In genomic region chr22:50250249-50250554, GRCh38 we compare ENCODE assay signal across 9 cellular contexts. TPM values are rescaled to one million over a fixed set of nuclear protein-coding genes. Genes with fewer than 3 reads are reported as not detected.
DNase-seq lines count a peak whose midpoint lies in the region; ATAC-seq, FAIRE-seq and TF ChIP-seq lines count a peak whose summit lies in the region.
"Had no signal": no experiment of that assay in that cellular context is flagged by ENCODE, and none has a peak within 500 bp of the region (broad histone marks: within the 10 kb centered on the region; RNA-seq: fewer than 3 reads in every experiment).

No MANE protein-coding gene starts in this region.

- CTCF ChIA-PET in activated CD8-positive, alpha-beta T cell treated with anti-CD3 and anti-CD28 coated beads, Interleukin-2, amount 10 ng/mL, durations not matched to agents 7 days and 5 days (lab: Charles Lee), result interaction anchor here (1.5 to 3.2 kb wide), 10 partner anchors 10 to 371 kb away, joined by 5 to 27 read pairs (median 9); no protein-coding TSS in a partner anchor

- H3K79me2 ChIP-seq in keratinocyte (ENCODE audit: control insufficient read depth, insufficient read depth, low read length), result peaks cover 14% of the 10 kb centered on the region

- DNase-seq in activated CD4-positive, alpha-beta T cell treated with anti-CD3 and anti-CD28 coated beads, Interleukin-2, amount 10 ng/mL, durations not matched to agents 24 days and 14 days, result peak; percentile 61
- DNase-seq in activated CD4-positive, alpha-beta T cell treated with anti-CD3 and anti-CD28 coated beads for 1 hour, result no peak
- no peak for DNase-seq in activated CD8-positive, alpha-beta T cell treated with anti-CD3 and anti-CD28 coated beads, Interleukin-2, amount 10 ng/mL, durations not matched to agents 7 days and 5 days
- no peak for DNase-seq in keratinocyte (ENCODE audit: low read depth, low spot score)
- DNase-seq in NCI-H1436 (lab: John Stamatoyannopoulos, UW), result no peak
- DNase-seq: T-helper 9 cell had no signal

- POLR2A ChIA-PET in activated CD8-positive, alpha-beta T cell treated with anti-CD3 and anti-CD28 coated beads, Interleukin-2, amount 10 ng/mL, durations not matched to agents 7 days and 5 days (lab: Charles Lee), result interaction anchor here (0.5 to 3.2 kb wide), 7 partner anchors 12 to 258 kb away, joined by 3 to 17 read pairs (median 4); partner anchors contain the start of genes LMF2, MAPK12 and NCAPH2

- H3K4me1 Mint-ChIP-seq in activated CD4-positive, alpha-beta T cell treated with anti-CD3 and anti-CD28 coated beads, Interleukin-2, amount 10 ng/mL, durations not matched to agents 24 days and 14 days, result peaks cover 3% of the 10 kb centered on the region
- peaks cover 26% of the 10 kb centered on the region for H3K4me1 Mint-ChIP-seq in activated CD8-positive, alpha-beta T cell treated with anti-CD3 and anti-CD28 coated beads, Interleukin-2, amount 10 ng/mL, durations not matched to agents 7 days and 5 days (ENCODE audit: low read depth)

- H3K4me1 ChIP-seq in keratinocyte (ENCODE audit: control insufficient read depth, extremely low read depth, insufficient read depth, low read length), result peaks cover 12% of the 10 kb centered on the region
- peaks cover 5 to 50% (median 36%) of the 10 kb centered on the region in 5 donors for H3K4me1 ChIP-seq in subcutaneous abdominal adipose tissue (ENCODE audit: control insufficient read depth in 5 of 5, insufficient read depth in 5 of 5, low read length in 5 of 5)

- no peak overlapping the region for H3K27ac ChIP-seq in keratinocyte (ENCODE audit: control insufficient read depth, insufficient read depth, low read length)
- no peak overlapping the region for H3K27ac ChIP-seq in subcutaneous abdominal adipose tissue (ENCODE audit: low read depth, low read length)

- H2AFZ ChIP-seq in keratinocyte (ENCODE audit: control insufficient read depth, low read length), result no peak overlapping the region

- ATAC-seq in activated CD8-positive, alpha-beta T cell treated with anti-CD3 and anti-CD28 coated beads, Interleukin-2, amount 10 ng/mL, durations not matched to agents 7 days and 5 days, result no peak
- ATAC-seq in GM18870 (IDR thresholded peaks at IDR 0.05; ENCODE audit: unreplicated experiment), result no peak
- no peak for ATAC-seq in HG02885 (IDR thresholded peaks at IDR 0.05; ENCODE audit: poor library complexity, unreplicated experiment)

- H3K4me2 ChIP-seq in keratinocyte (ENCODE audit: control insufficient read depth, extremely low read depth, insufficient read depth, low read depth, low read length), result peak overlapping the region; percentile 83

- peak overlapping the region; percentile 37 for H3K27ac Mint-ChIP-seq in activated CD4-positive, alpha-beta T cell treated with anti-CD3 and anti-CD28 coated beads, Interleukin-2, amount 10 ng/mL, durations not matched to agents 24 days and 14 days
- peak overlapping the region; percentile 84 for H3K27ac Mint-ChIP-seq in activated CD8-positive, alpha-beta T cell treated with anti-CD3 and anti-CD28 coated beads, Interleukin-2, amount 10 ng/mL, durations not matched to agents 7 days and 5 days

- H3K9me3 ChIP-seq in keratinocyte (ENCODE audit: control insufficient read depth, low read depth, low read length) (no peaks in the 10 kb centered on the region), subcutaneous abdominal adipose tissue (ENCODE audit: control insufficient read depth in 5 of 5, low read length in 5 of 5) (no peaks in the 10 kb centered on the region)

- intact Hi-C loops in activated CD4-positive, alpha-beta T cell treated with anti-CD3 and anti-CD28 coated beads, Interleukin-2, amount 10 ng/mL, durations not matched to agents 24 days and 14 days (cut with micrococcal nuclease), result loop anchor here (2.0 to 5.0 kb wide), 5 partner anchors 21 to 442 kb away; partner anchors contain the start of genes DENND6B, LMF2, MAPK11 and NCAPH2

- H3K9ac ChIP-seq in keratinocyte (ENCODE audit: control insufficient read depth, extremely low read depth, insufficient read depth, low read length) (peak overlapping the region; percentile 81), subcutaneous abdominal adipose tissue (ENCODE audit: low read length in 5 of 5) (peak overlapping the region in 4 of 5 donors; percentile 63 to 87 (median 74))

- H3K27me3 ChIP-seq in keratinocyte (ENCODE audit: control insufficient read depth, extremely low read depth, insufficient read depth, low read length) (no peaks in the 10 kb centered on the region), subcutaneous abdominal adipose tissue (ENCODE audit: control insufficient read depth in 5 of 5, insufficient read depth in 4 of 5, low read length in 5 of 5) (no peaks in the 10 kb centered on the region)

- H3K4me3 ChIP-seq in keratinocyte (ENCODE audit: control insufficient read depth in 2 of 3, extremely low read depth in 1 of 3, insufficient read depth in 2 of 3, low read depth in 1 of 3, low read length in 3 of 3), result peak overlapping the region; percentile 72 to 75 (median 74)
- peak overlapping the region in 4 of 5 donors; percentile 72 to 90 (median 82) for H3K4me3 ChIP-seq in subcutaneous abdominal adipose tissue (ENCODE audit: low read depth in 1 of 5, low read length in 5 of 5)

- H3K36me3 ChIP-seq in keratinocyte (ENCODE audit: control insufficient read depth in 2 of 2, extremely low read depth in 1 of 2, insufficient read depth in 2 of 2, low read length in 2 of 2), result peaks cover 7 to 9% of the 10 kb centered on the region in 2 experiments
- H3K36me3 ChIP-seq in subcutaneous abdominal adipose tissue (ENCODE audit: control insufficient read depth in 5 of 5, insufficient read depth in 5 of 5, low read length in 5 of 5), result peaks cover 0 to 20% (median 18%) of the 10 kb centered on the region in 5 donors

- peak overlapping the region; percentile 84 for H3K4me3 Mint-ChIP-seq in activated CD4-positive, alpha-beta T cell treated with anti-CD3 and anti-CD28 coated beads, Interleukin-2, amount 10 ng/mL, durations not matched to agents 24 days and 14 days
- H3K4me3 Mint-ChIP-seq in activated CD8-positive, alpha-beta T cell treated with anti-CD3 and anti-CD28 coated beads, Interleukin-2, amount 10 ng/mL, durations not matched to agents 7 days and 5 days, result peak overlapping the region; percentile 84

- H3K36me3 Mint-ChIP-seq in activated CD4-positive, alpha-beta T cell treated with anti-CD3 and anti-CD28 coated beads, Interleukin-2, amount 10 ng/mL, durations not matched to agents 24 days and 14 days (ENCODE audit: low read depth), result peaks cover 8% of the 10 kb centered on the region
- peaks cover 11% of the 10 kb centered on the region for H3K36me3 Mint-ChIP-seq in activated CD8-positive, alpha-beta T cell treated with anti-CD3 and anti-CD28 coated beads, Interleukin-2, amount 10 ng/mL, durations not matched to agents 7 days and 5 days (ENCODE audit: low read depth)

- TF ChIP-seq CTCF in keratinocyte (optimal IDR thresholded peaks at IDR 0.05 in 1 of 3, IDR thresholded peaks at IDR 0.05 in 1 of 3, conservative IDR thresholded peaks at IDR 0.05 in 1 of 3; ENCODE audit: extremely low read depth in 1 of 3, insufficient read depth in 2 of 3, low read length in 3 of 3), result no peak

- no peaks in the 10 kb centered on the region for H4K20me1 ChIP-seq in keratinocyte (ENCODE audit: control insufficient read depth, extremely low read depth, insufficient read depth, low read length)

- no peak for FAIRE-seq in keratinocyte (lab: Jason Lieb, UNC)

- H3K27me3 Mint-ChIP-seq in activated CD4-positive, alpha-beta T cell treated with anti-CD3 and anti-CD28 coated beads, Interleukin-2, amount 10 ng/mL, durations not matched to agents 24 days and 14 days, result no peaks in the 10 kb centered on the region
- no peaks in the 10 kb centered on the region for H3K27me3 Mint-ChIP-seq in activated CD8-positive, alpha-beta T cell treated with anti-CD3 and anti-CD28 coated beads, Interleukin-2, amount 10 ng/mL, durations not matched to agents 7 days and 5 days (ENCODE audit: low read depth)

- H3K9me3 Mint-ChIP-seq in activated CD4-positive, alpha-beta T cell treated with anti-CD3 and anti-CD28 coated beads, Interleukin-2, amount 10 ng/mL, durations not matched to agents 24 days and 14 days, result no peaks in the 10 kb centered on the region
- no peaks in the 10 kb centered on the region for H3K9me3 Mint-ChIP-seq in activated CD8-positive, alpha-beta T cell treated with anti-CD3 and anti-CD28 coated beads, Interleukin-2, amount 10 ng/mL, durations not matched to agents 7 days and 5 days (ENCODE audit: insufficient read depth)

- dilution Hi-C loops in keratinocyte (cut with MboI; ENCODE audit: extremely low pct_ligation_motif_present, low sequenced_read_pairs), result no loop called here

- H3K9me1 ChIP-seq in keratinocyte (ENCODE audit: control insufficient read depth, extremely low read depth, insufficient read depth, low read length), result no peaks in the 10 kb centered on the region

RNA-seq across cellular contexts. Expression of gene HDAC10, which starts 0.9 kb away (rescaled TPM):
- 62.2 and 64.6 TPM in 2 replicates for total RNA-seq in activated CD4-positive, alpha-beta T cell treated with anti-CD3 and anti-CD28 coated beads, Interleukin-2, amount 10 ng/mL, durations not matched to agents 24 days and 14 days
- total RNA-seq in activated CD8-positive, alpha-beta T cell treated with anti-CD3 and anti-CD28 coated beads, Interleukin-2, amount 10 ng/mL, durations not matched to agents 7 days and 5 days, result 10 to 100 TPM; 71.4 to 75.9 TPM
- polyA plus RNA-seq in keratinocyte, result 4.7 to 12.4 TPM (median 8.2 TPM) in 3 replicates
- polyA plus RNA-seq in keratinocyte (2011; ENCODE audit: low read depth), result 5.6 TPM
- 0.89 and 2.7 TPM in 2 replicates for polyA plus RNA-seq in keratinocyte (2011; cell fraction: cytosol; rRNA removed)
- polyA plus RNA-seq in keratinocyte (2011; cell fraction: nucleus; rRNA removed), result 43.4 and 61.6 TPM in 2 replicates
- polyA plus RNA-seq in keratinocyte (2012; ENCODE audit: low replicate concordance), result 11.5 and 12.6 TPM in 2 replicates
- 5.8 to 12.8 TPM (median 6.0 TPM) in 3 replicates for polyA minus RNA-seq in keratinocyte
- 5.2 TPM for polyA minus RNA-seq in keratinocyte (2011; cell fraction: cytosol; rRNA and poly(A)+ RNA removed)
- polyA minus RNA-seq in keratinocyte (2011; cell fraction: nucleus; rRNA and poly(A)+ RNA removed), result 17.1 and 18.4 TPM in 2 replicates

RNA-seq across cellular contexts. Expression of gene TUBGCP6, which starts 5.4 kb away (rescaled TPM):
- total RNA-seq in activated CD4-positive, alpha-beta T cell treated with anti-CD3 and anti-CD28 coated beads, Interleukin-2, amount 10 ng/mL, durations not matched to agents 24 days and 14 days, result 51.1 and 51.7 TPM in 2 replicates
- 10 to 100 TPM; 53.2 to 58.1 TPM for total RNA-seq in activated CD8-positive, alpha-beta T cell treated with anti-CD3 and anti-CD28 coated beads, Interleukin-2, amount 10 ng/mL, durations not matched to agents 7 days and 5 days
- 10.1 to 19.0 TPM (median 11.6 TPM) in 3 replicates for polyA plus RNA-seq in keratinocyte
- 33.6 TPM for polyA plus RNA-seq in keratinocyte (2011; ENCODE audit: low read depth)
- 2.6 and 5.4 TPM in 2 replicates for polyA plus RNA-seq in keratinocyte (2011; cell fraction: cytosol; rRNA removed)
- 70.9 and 85.2 TPM in 2 replicates for polyA plus RNA-seq in keratinocyte (2011; cell fraction: nucleus; rRNA removed)
- polyA plus RNA-seq in keratinocyte (2012; ENCODE audit: low replicate concordance), result 14.1 and 15.8 TPM in 2 replicates
- polyA minus RNA-seq in keratinocyte, result 13.7 to 24.3 TPM (median 21.4 TPM) in 3 replicates
- polyA minus RNA-seq in keratinocyte (2011; cell fraction: cytosol; rRNA and poly(A)+ RNA removed), result 19.2 TPM
- 39.8 and 40.1 TPM in 2 replicates for polyA minus RNA-seq in keratinocyte (2011; cell fraction: nucleus; rRNA and poly(A)+ RNA removed)

RNA-seq across cellular contexts. Expression of gene MAPK12, which starts 11.3 kb away (rescaled TPM):
- total RNA-seq in activated CD4-positive, alpha-beta T cell treated with anti-CD3 and anti-CD28 coated beads, Interleukin-2, amount 10 ng/mL, durations not matched to agents 24 days and 14 days, result 20.1 and 21.5 TPM in 2 replicates
- total RNA-seq in activated CD8-positive, alpha-beta T cell treated with anti-CD3 and anti-CD28 coated beads, Interleukin-2, amount 10 ng/mL, durations not matched to agents 7 days and 5 days, result 1 to 10 TPM; 4.8 to 5.3 TPM
- 10.1 to 17.9 TPM (median 11.1 TPM) in 3 replicates for polyA plus RNA-seq in keratinocyte
- 5.9 TPM for polyA plus RNA-seq in keratinocyte (2011; ENCODE audit: low read depth)
- 6.1 and 11.8 TPM in 2 replicates for polyA plus RNA-seq in keratinocyte (2011; cell fraction: cytosol; rRNA removed)
- polyA plus RNA-seq in keratinocyte (2011; cell fraction: nucleus; rRNA removed), result 41.3 and 53.1 TPM in 2 replicates
- 4.9 and 11.0 TPM in 2 replicates for polyA plus RNA-seq in keratinocyte (2012; ENCODE audit: low replicate concordance)
- 10.4 to 14.4 TPM (median 13.0 TPM) in 3 replicates for polyA minus RNA-seq in keratinocyte
- polyA minus RNA-seq in keratinocyte (2011; cell fraction: cytosol; rRNA and poly(A)+ RNA removed), result 17.8 TPM
- 16.7 and 19.8 TPM in 2 replicates for polyA minus RNA-seq in keratinocyte (2011; cell fraction: nucleus; rRNA and poly(A)+ RNA removed)

RNA-seq across cellular contexts. Expression of gene MAPK11, which starts 20.0 kb away (rescaled TPM):
- total RNA-seq in activated CD4-positive, alpha-beta T cell treated with anti-CD3 and anti-CD28 coated beads, Interleukin-2, amount 10 ng/mL, durations not matched to agents 24 days and 14 days, result 27.8 and 29.0 TPM in 2 replicates
- total RNA-seq in activated CD8-positive, alpha-beta T cell treated with anti-CD3 and anti-CD28 coated beads, Interleukin-2, amount 10 ng/mL, durations not matched to agents 7 days and 5 days, result 10 to 100 TPM; 10.4 to 11.8 TPM
- 3.4 to 12.6 TPM (median 4.6 TPM) in 3 replicates for polyA plus RNA-seq in keratinocyte
- 2.1 TPM for polyA plus RNA-seq in keratinocyte (2011; ENCODE audit: low read depth)
- polyA plus RNA-seq in keratinocyte (2011; cell fraction: cytosol; rRNA removed), result 4.8 and 9.8 TPM in 2 replicates
- polyA plus RNA-seq in keratinocyte (2011; cell fraction: nucleus; rRNA removed), result 17.4 and 26.6 TPM in 2 replicates
- 4.3 and 6.8 TPM in 2 replicates for polyA plus RNA-seq in keratinocyte (2012; ENCODE audit: low replicate concordance)
- polyA minus RNA-seq in keratinocyte, result 6.5 to 11.9 TPM (median 11.8 TPM) in 3 replicates
- 13.4 TPM for polyA minus RNA-seq in keratinocyte (2011; cell fraction: cytosol; rRNA and poly(A)+ RNA removed)
- polyA minus RNA-seq in keratinocyte (2011; cell fraction: nucleus; rRNA and poly(A)+ RNA removed), result 8.3 and 9.3 TPM in 2 replicates

RNA-seq across cellular contexts. Expression of gene SELENOO, which starts 49.4 kb away (rescaled TPM):
- 24.0 and 25.2 TPM in 2 replicates for total RNA-seq in activated CD4-positive, alpha-beta T cell treated with anti-CD3 and anti-CD28 coated beads, Interleukin-2, amount 10 ng/mL, durations not matched to agents 24 days and 14 days
- total RNA-seq in activated CD8-positive, alpha-beta T cell treated with anti-CD3 and anti-CD28 coated beads, Interleukin-2, amount 10 ng/mL, durations not matched to agents 7 days and 5 days, result 10 to 100 TPM; 23.6 to 24.4 TPM
- 14.4 to 32.1 TPM (median 22.0 TPM) in 3 replicates for polyA plus RNA-seq in keratinocyte
- polyA plus RNA-seq in keratinocyte (2011; ENCODE audit: low read depth), result 7.1 TPM
- 10.5 and 27.6 TPM in 2 replicates for polyA plus RNA-seq in keratinocyte (2011; cell fraction: cytosol; rRNA removed)
- polyA plus RNA-seq in keratinocyte (2011; cell fraction: nucleus; rRNA removed), result 43.3 and 54.8 TPM in 2 replicates
- polyA plus RNA-seq in keratinocyte (2012; ENCODE audit: low replicate concordance), result 18.9 and 29.1 TPM in 2 replicates
- 13.9 to 25.9 TPM (median 16.6 TPM) in 3 replicates for polyA minus RNA-seq in keratinocyte
- polyA minus RNA-seq in keratinocyte (2011; cell fraction: cytosol; rRNA and poly(A)+ RNA removed), result 51.8 TPM
- polyA minus RNA-seq in keratinocyte (2011; cell fraction: nucleus; rRNA and poly(A)+ RNA removed), result 29.0 and 29.5 TPM in 2 replicates
